ENCODE assay signal across 22 cellular contexts in genomic region chr3:112817271-112817670, GRCh38. TPM values are rescaled to one million over a fixed set of nuclear protein-coding genes. Genes with fewer than 3 reads are reported as not detected.
DNase-seq lines count a peak whose midpoint lies in the region; ATAC-seq and TF ChIP-seq lines count a peak whose summit lies in the region.
"Had no signal": no experiment of that assay in that cellular context is flagged by ENCODE, and none has a peak within 500 bp of the region (broad histone marks: within the 10 kb centered on the region; RNA-seq: fewer than 3 reads in every experiment).

No MANE protein-coding gene starts in this region.

- H3K27me3 ChIP-seq in GM23248 (replicated peaks; ENCODE audit: insufficient read depth) = no peaks in the 10 kb centered on the region
- H3K27me3 ChIP-seq: MG63 had no signal

- H3K4me3 ChIP-seq in GM23248 (no peak overlapping the region), choroid plexus epithelial cell (ENCODE audit: low read depth, low read length) (no peak overlapping the region)
- H3K4me3 ChIP-seq: MG63 had no signal

- peaks cover 54% of the 10 kb centered on the region for H3K4me1 Mint-ChIP-seq in stimulated activated memory B cell treated with anti-CD40 and anti-IgM and Interleukin-4, amounts not matched to agents 10 μg/mL and 1 μg/mL and 100 μg/mL, for 72 hours
- H3K4me1 Mint-ChIP-seq in activated CD4-positive, alpha-beta T cell treated with anti-CD3 and anti-CD28 coated beads, Interleukin-2, amount 10 ng/mL, durations not matched to agents 7 days and 5 days = peaks cover 13% of the 10 kb centered on the region

- H3K9me3 ChIP-seq in GM23248 (ENCODE audit: low read depth) = no peaks in the 10 kb centered on the region
- H3K9me3 ChIP-seq: MG63 had no signal

- no peaks in the 10 kb centered on the region for H3K36me3 ChIP-seq in GM23248 (ENCODE audit: low read depth)
- H3K36me3 ChIP-seq: MG63 had no signal

- H3K79me2 ChIP-seq in GM23248 (ENCODE audit: insufficient read depth) = no peaks in the 10 kb centered on the region

- peak; percentile 53 for DNase-seq in GM23248
- DNase-seq in NCI-H226 = peak; percentile 43
- DNase-seq in choroid plexus epithelial cell (ENCODE audit: low read depth) = peak; percentile 32
- DNase-seq in activated CD4-positive, alpha-beta T cell treated with anti-CD3 and anti-CD28 coated beads, Interleukin-2, amount 10 ng/mL, durations not matched to agents 7 days and 5 days = no peak
- DNase-seq in superior temporal gyrus (ENCODE audit: extremely low spot score) = no peak
- DNase-seq: ACHN; DMS79 treated with DMSO at 0.1 percent for 48 hours; Kasumi-1; MG63; NCI-H1105; NCI-H2081 treated with DMSO at 0.1 percent for 48 hours; NCI-H510A; NCI-H748 treated with DMSO at 0.1 percent for 48 hours; NK-92 treated with Interleukin-12 subunit alpha and Interleukin-12 subunit beta, amount 100 ng/mL, for 24 hours; SIG-M5 had no signal

- H3K9ac ChIP-seq in GM23248 = no peak overlapping the region

- H3K36me3 Mint-ChIP-seq in stimulated activated memory B cell treated with anti-CD40 and anti-IgM and Interleukin-4, amounts not matched to agents 10 μg/mL and 1 μg/mL and 100 μg/mL, for 72 hours = peaks cover 6% of the 10 kb centered on the region
- H3K36me3 Mint-ChIP-seq in activated CD4-positive, alpha-beta T cell treated with anti-CD3 and anti-CD28 coated beads, Interleukin-2, amount 10 ng/mL, durations not matched to agents 7 days and 5 days (ENCODE audit: low read depth) = no peaks in the 10 kb centered on the region

- peaks cover 33% of the 10 kb centered on the region for H3K4me1 ChIP-seq in GM23248 (ENCODE audit: insufficient read depth)

- no peak for ATAC-seq in stimulated activated memory B cell treated with anti-CD40 and anti-IgM and Interleukin-4, amounts not matched to agents 10 μg/mL and 1 μg/mL and 100 μg/mL, for 72 hours
- ATAC-seq in HG02571 (IDR thresholded peaks at IDR 0.05; ENCODE audit: unreplicated experiment) = no peak

- H3F3A ChIP-seq in GM23248 (ENCODE audit: insufficient read depth) = peaks cover 36% of the 10 kb centered on the region

- no peaks in the 10 kb centered on the region for H3K27me3 Mint-ChIP-seq in stimulated activated memory B cell treated with anti-CD40 and anti-IgM and Interleukin-4, amounts not matched to agents 10 μg/mL and 1 μg/mL and 100 μg/mL, for 72 hours
- peaks cover 3% of the 10 kb centered on the region for H3K27me3 Mint-ChIP-seq in activated CD4-positive, alpha-beta T cell treated with anti-CD3 and anti-CD28 coated beads, Interleukin-2, amount 10 ng/mL, durations not matched to agents 7 days and 5 days
- H3K27me3 Mint-ChIP-seq: IgD-negative memory B cell had no signal

- H3K27ac Mint-ChIP-seq in stimulated activated memory B cell treated with anti-CD40 and anti-IgM and Interleukin-4, amounts not matched to agents 10 μg/mL and 1 μg/mL and 100 μg/mL, for 72 hours = peak overlapping the region; percentile 42
- H3K27ac Mint-ChIP-seq in activated CD4-positive, alpha-beta T cell treated with anti-CD3 and anti-CD28 coated beads, Interleukin-2, amount 10 ng/mL, durations not matched to agents 7 days and 5 days = no peak overlapping the region

- H3K4me3 Mint-ChIP-seq in stimulated activated memory B cell treated with anti-CD40 and anti-IgM and Interleukin-4, amounts not matched to agents 10 μg/mL and 1 μg/mL and 100 μg/mL, for 72 hours = no peak overlapping the region
- no peak overlapping the region for H3K4me3 Mint-ChIP-seq in activated CD4-positive, alpha-beta T cell treated with anti-CD3 and anti-CD28 coated beads, Interleukin-2, amount 10 ng/mL, durations not matched to agents 7 days and 5 days

- CTCF ChIA-PET in activated CD4-positive, alpha-beta T cell treated with anti-CD3 and anti-CD28 coated beads, Interleukin-2, amount 10 ng/mL, durations not matched to agents 7 days and 5 days (lab: Charles Lee) = interaction anchor here (0.6 to 1.3 kb wide), 2 partner anchors 80 to 235 kb away, joined by 3 to 5 read pairs; no protein-coding TSS in a partner anchor

- in situ Hi-C loops in GM23248 (cut with MboI) = loop anchor here (5.0 kb wide), 1 partner anchor 175 kb away; the partner anchor contains the start of gene CCDC80

- no peak overlapping the region for H2AFZ ChIP-seq in GM23248

- no peak for TF ChIP-seq CTCF in choroid plexus epithelial cell (conservative IDR thresholded peaks at IDR 0.05; ENCODE audit: low read depth, low read length)

- POLR2A ChIA-PET in activated CD4-positive, alpha-beta T cell treated with anti-CD3 and anti-CD28 coated beads, Interleukin-2, amount 10 ng/mL, durations not matched to agents 7 days and 5 days (lab: Charles Lee) = no interaction called here

- no peak overlapping the region for H3K4me2 ChIP-seq in GM23248 (ENCODE audit: unreplicated experiment)

- H3K9me2 ChIP-seq in GM23248 (ENCODE audit: insufficient read depth) = no peaks in the 10 kb centered on the region

- H3K27ac ChIP-seq in GM23248 = peak overlapping the region; percentile 58; the same call in 1 of the 2 replicates
- H3K27ac ChIP-seq: C4-2B had no signal

- H3K9me3 Mint-ChIP-seq in stimulated activated memory B cell treated with anti-CD40 and anti-IgM and Interleukin-4, amounts not matched to agents 10 μg/mL and 1 μg/mL and 100 μg/mL, for 72 hours = peaks cover 9% of the 10 kb centered on the region
- H3K9me3 Mint-ChIP-seq in activated CD4-positive, alpha-beta T cell treated with anti-CD3 and anti-CD28 coated beads, Interleukin-2, amount 10 ng/mL, durations not matched to agents 7 days and 5 days = no peaks in the 10 kb centered on the region

- H4K20me1 ChIP-seq in GM23248 (ENCODE audit: insufficient read depth) = no peaks in the 10 kb centered on the region

RNA-seq across cellular contexts. Expression of gene CD200R1L, which starts 29.4 kb away (rescaled TPM):
- total RNA-seq in GM23248 (2014; rRNA removed; shearing (Covaris generic)) = not detected in 2 replicates
- not detected in 2 replicates for polyA plus RNA-seq in GM23248 (2016; fragmentation: Nextera tagmentation; extraction: Ambion mirVana)
- total RNA-seq in activated CD4-positive, alpha-beta T cell treated with anti-CD3 and anti-CD28 coated beads, Interleukin-2, amount 10 ng/mL, durations not matched to agents 7 days and 5 days = not detected
- total RNA-seq: G401, H1, RPMI7951 had no signal
- polyA plus RNA-seq: H1, IgD-negative memory B cell had no signal

Comparison
In these comparisons a context has a peak if more than half of its experiments do, and no peak if none do; other contexts are left out.
1. DNase-seq: peak in GM23248 (single experiment), NCI-H226 (single experiment) and choroid plexus epithelial cell (single experiment); none in activated CD4-positive, alpha-beta T cell treated with anti-CD3 and anti-CD28 coated beads, Interleukin-2, amount 10 ng/mL, durations not matched to agents 7 days and 5 days (single experiment) and superior temporal gyrus (single experiment).